Comparison of ENCODE assay signal across 23 cellular contexts in genomic region chr1:20837554-20838192, GRCh38.
A peak's percentile ranks its signal among the peaks of the same experiment; 100 is the strongest.
DNase-seq lines count a peak whose midpoint lies in the region; TF ChIP-seq lines count a peak whose summit lies in the region.
"Had no signal": no experiment of that assay in that cellular context is flagged by ENCODE, and none has a peak within 500 bp of the region (broad histone marks: within the 10 kb centered on the region; RNA-seq: fewer than 3 reads in every experiment).

No MANE protein-coding gene starts in this region.

- H3K36me3 ChIP-seq in neutrophil (peaks cover 17% of the 10 kb centered on the region), MM.1S (replicated peaks; ENCODE audit: insufficient read depth, low read length) (no peaks in the 10 kb centered on the region)

- H3K27me3 ChIP-seq in neutrophil (no peaks in the 10 kb centered on the region), MM.1S (replicated peaks; ENCODE audit: insufficient read depth, low read length) (no peaks in the 10 kb centered on the region)

- no peak overlapping the region for H3K4me2 ChIP-seq in MM.1S (ENCODE audit: low read depth, low read length)

- no peaks in the 10 kb centered on the region for H3K9me3 ChIP-seq in neutrophil
- H3K9me3 ChIP-seq in MM.1S (replicated peaks; ENCODE audit: insufficient read depth, low read length): no peaks in the 10 kb centered on the region
- H3K9me3 ChIP-seq: lower lobe of right lung, mucosa of descending colon had no signal

- H3K27ac ChIP-seq in neutrophil (peak overlapping the region; percentile 77), MM.1S (ENCODE audit: low read length) (no peak overlapping the region)
- H3K27ac ChIP-seq: lower lobe of right lung had no signal

- H3K9me2 ChIP-seq in MM.1S (replicated peaks; ENCODE audit: insufficient read depth, low read length): no peaks in the 10 kb centered on the region

- H3K4me1 ChIP-seq in neutrophil (ENCODE audit: control insufficient read depth in 1 of 2, insufficient read depth in 1 of 2, low read depth in 1 of 2, low read length in 1 of 2): peaks cover 45 to 58% of the 10 kb centered on the region in 2 experiments
- no peaks in the 10 kb centered on the region for H3K4me1 ChIP-seq in MM.1S (ENCODE audit: low read length)
- H3K4me1 ChIP-seq: lower lobe of right lung had no signal

- H3F3A ChIP-seq in MM.1S (ENCODE audit: insufficient read depth, low read length): no peaks in the 10 kb centered on the region

- DNase-seq in COLO829 (ENCODE audit: low spot score) (peak; percentile 36), NOMO-1 (lab: John Stamatoyannopoulos, UW; ENCODE audit: unreplicated experiment in 2 of 2) (peak; percentile 50 to 90), choroid plexus epithelial cell (ENCODE audit: low read depth) (no peak), MM.1S (no peak), GM10266 (ENCODE audit: extremely low spot score) (no peak), NCI-H146 treated with DMSO at 0.1 percent for 48 hours (lab: John Stamatoyannopoulos, UW; ENCODE audit: unreplicated experiment) (no peak)
- DNase-seq: activated CD4-positive, alpha-beta T cell treated with anti-CD3 and anti-CD28 coated beads for 36 hours; activated effector memory CD4-positive, alpha-beta T cell treated with anti-CD3 and anti-CD28 coated beads, Interleukin-2, amount 50 U/mL, for 16 hours; activated naive CD8-positive, alpha-beta T cell treated with anti-CD3 and anti-CD28 coated beads, Interleukin-2, amount 10 ng/mL, durations not matched to agents 7 days and 5 days; activated T-cell treated with anti-CD3 and anti-CD28 coated beads, Interleukin-2, amount 50 U/mL, for 1 hour; Calu3; Karpas-422; kidney; lower lobe of right lung; mucosa of descending colon; NCI-H1092 treated with DMSO at 0.1 percent for 48 hours; NCI-H1930; NCI-H526 treated with DMSO at 0.1 percent for 48 hours; RPMI8226; stimulated activated CD4-positive, alpha-beta T cell treated with anti-CD3 and anti-CD28 coated beads, Interleukin-2, amount 100 ng/mL, for 48 hours had no signal

- no peaks in the 10 kb centered on the region for H4K20me1 ChIP-seq in MM.1S (ENCODE audit: insufficient read depth, low read length)

- H3K79me2 ChIP-seq in MM.1S (ENCODE audit: low read length): no peaks in the 10 kb centered on the region

- H3K4me3 ChIP-seq in choroid plexus epithelial cell (ENCODE audit: low read depth, low read length) (no peak overlapping the region), neutrophil (ENCODE audit: low read depth in 1 of 2, low read length in 1 of 2) (no peak overlapping the region), MM.1S (ENCODE audit: low read length) (no peak overlapping the region)
- H3K4me3 ChIP-seq: GM12878, lower lobe of right lung, mucosa of descending colon, SK-N-MC had no signal

- no peak overlapping the region for H2AFZ ChIP-seq in MM.1S (ENCODE audit: low read length)

- H3K9ac ChIP-seq in MM.1S (ENCODE audit: low read length): no peak overlapping the region

- TF ChIP-seq CTCF in choroid plexus epithelial cell (conservative IDR thresholded peaks at IDR 0.05; ENCODE audit: low read depth, low read length) (peak; percentile 4), neutrophil (IDR thresholded peaks at IDR 0.05) (no peak), MM.1S (IDR thresholded peaks at IDR 0.05; ENCODE audit: low read length) (no peak), GM10266 (IDR thresholded peaks at IDR 0.05; ENCODE audit: control insufficient read depth, insufficient read depth, low read depth, missing control alignments) (no peak)

Comparison
In these comparisons a context has a peak if more than half of its experiments do, and no peak if none do; other contexts are left out.
1. DNase-seq: peak in COLO829 (single experiment) and NOMO-1 (2 of 2); none in choroid plexus epithelial cell (single experiment), MM.1S (single experiment), GM10266 (single experiment) and NCI-H146 treated with DMSO at 0.1 percent for 48 hours (single experiment).